8 cellular contexts compared by ENCODE assay signal in the genomic region with DNA sequence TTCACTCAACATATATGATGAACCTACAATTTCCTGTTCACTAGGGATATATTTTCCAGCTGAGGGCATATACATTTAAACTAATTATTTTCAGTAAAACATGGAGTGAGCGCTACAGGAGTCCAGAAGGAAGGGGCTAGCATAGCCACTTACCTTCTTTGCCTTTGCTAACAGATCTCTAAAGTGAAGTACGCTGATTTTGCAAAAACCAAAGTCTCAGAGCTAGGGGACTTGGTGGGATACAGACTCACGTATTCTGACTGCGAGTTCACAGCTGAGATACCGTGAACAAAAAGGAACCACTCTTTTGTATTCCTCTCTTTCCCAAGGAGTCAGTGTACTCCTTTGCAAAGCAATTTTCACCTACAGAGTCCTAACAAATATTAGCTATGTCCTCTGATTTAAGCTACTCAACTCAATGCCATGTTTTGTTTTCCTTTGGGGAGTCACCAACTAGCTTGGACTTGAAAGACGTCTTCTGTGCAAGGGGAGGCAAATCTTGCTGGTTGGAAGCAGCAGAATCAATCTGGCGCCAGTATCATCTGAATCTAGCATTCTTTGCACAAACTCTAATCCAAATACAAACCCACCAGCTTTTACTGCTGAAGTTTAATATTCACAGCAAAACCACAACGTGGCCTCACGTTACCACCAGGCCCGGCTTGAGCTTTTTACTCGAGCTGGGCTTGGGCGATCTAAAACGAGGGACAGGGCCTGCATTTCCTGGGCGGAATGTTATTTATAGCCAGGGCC. TPM values are rescaled to one million over a fixed set of nuclear protein-coding genes. Genes with fewer than 3 reads are reported as not detected.
DNase-seq lines count a peak whose midpoint lies in the region; ATAC-seq lines count a peak whose summit lies in the region.

No MANE protein-coding gene starts in this region.

- no peaks in the 10 kb centered on the region for H3K9me3 Mint-ChIP-seq in T-helper 2 cell treated with Interferon-gamma antibody and Interleukin-4, amounts not matched to agents 5 μg/mL and 100 μg/mL, for 36 hours
- no peaks in the 10 kb centered on the region for H3K9me3 Mint-ChIP-seq in activated CD4-positive, alpha-beta memory T cell treated with anti-CD3 and anti-CD28 coated beads, Interleukin-2, amount 10 ng/mL, durations not matched to agents 7 days and 5 days
- no peaks in the 10 kb centered on the region for H3K9me3 Mint-ChIP-seq in stimulated activated memory B cell treated with anti-CD40 and anti-IgM and Interleukin-4, amounts not matched to agents 10 μg/mL and 1 μg/mL and 100 μg/mL, for 72 hours

- no peak for DNase-seq in T-helper 2 cell treated with Interferon-gamma antibody and Interleukin-4, amounts not matched to agents 5 μg/mL and 100 μg/mL, for 36 hours (ENCODE audit: low spot score)
- no peak for DNase-seq in T-helper 2 cell
- no peak for DNase-seq in activated CD4-positive, alpha-beta memory T cell treated with anti-CD3 and anti-CD28 coated beads, Interleukin-2, amount 10 ng/mL, durations not matched to agents 7 days and 5 days
- no peak for DNase-seq in activated CD4-positive, alpha-beta T cell treated with anti-CD3 and anti-CD28 coated beads, Interleukin-2, amount 50 U/mL, for 1 hour
- DNase-seq in D341Med (ENCODE audit: low spot score): no peak

- POLR2A ChIA-PET in activated CD4-positive, alpha-beta memory T cell treated with anti-CD3 and anti-CD28 coated beads, Interleukin-2, amount 10 ng/mL, durations not matched to agents 7 days and 5 days (lab: Charles Lee): interaction anchor here (0.6 to 3.5 kb wide), 33 partner anchors 10 to 1600 kb away, joined by 3 to 53 read pairs (median 7); a partner anchor contains a TSS

- H3K9me3 ChIP-seq in iPS-18a (ENCODE audit: control insufficient read depth, low read depth, low read length): no peaks in the 10 kb centered on the region

- H3K27ac Mint-ChIP-seq in T-helper 2 cell treated with Interferon-gamma antibody and Interleukin-4, amounts not matched to agents 5 μg/mL and 100 μg/mL, for 36 hours: peak overlapping the region; percentile 95
- peak overlapping the region; percentile 82 for H3K27ac Mint-ChIP-seq in activated CD4-positive, alpha-beta memory T cell treated with anti-CD3 and anti-CD28 coated beads, Interleukin-2, amount 10 ng/mL, durations not matched to agents 7 days and 5 days
- H3K27ac Mint-ChIP-seq in stimulated activated memory B cell treated with anti-CD40 and anti-IgM and Interleukin-4, amounts not matched to agents 10 μg/mL and 1 μg/mL and 100 μg/mL, for 72 hours: peak overlapping the region; percentile 97

- peak overlapping the region; percentile 96 for H3K9ac ChIP-seq in iPS-18a (ENCODE audit: low read length)

- ATAC-seq in stimulated activated memory B cell treated with anti-CD40 and anti-IgM and Interleukin-4, amounts not matched to agents 10 μg/mL and 1 μg/mL and 100 μg/mL, for 72 hours: no peak
- ATAC-seq in GM18870 (IDR thresholded peaks at IDR 0.05; ENCODE audit: unreplicated experiment): no peak

- peaks cover 8% of the 10 kb centered on the region for H3K4me1 ChIP-seq in iPS-18a (ENCODE audit: control insufficient read depth, low read depth, low read length)

- peaks cover 23% of the 10 kb centered on the region for H3K36me3 ChIP-seq in iPS-18a (ENCODE audit: control insufficient read depth, low read depth, low read length)

- H3K27me3 Mint-ChIP-seq in T-helper 2 cell treated with Interferon-gamma antibody and Interleukin-4, amounts not matched to agents 5 μg/mL and 100 μg/mL, for 36 hours (ENCODE audit: low read depth): no peaks in the 10 kb centered on the region
- H3K27me3 Mint-ChIP-seq in activated CD4-positive, alpha-beta memory T cell treated with anti-CD3 and anti-CD28 coated beads, Interleukin-2, amount 10 ng/mL, durations not matched to agents 7 days and 5 days: no peaks in the 10 kb centered on the region
- no peaks in the 10 kb centered on the region for H3K27me3 Mint-ChIP-seq in stimulated activated memory B cell treated with anti-CD40 and anti-IgM and Interleukin-4, amounts not matched to agents 10 μg/mL and 1 μg/mL and 100 μg/mL, for 72 hours

- peaks cover 25% of the 10 kb centered on the region for H3K36me3 Mint-ChIP-seq in T-helper 2 cell treated with Interferon-gamma antibody and Interleukin-4, amounts not matched to agents 5 μg/mL and 100 μg/mL, for 36 hours (ENCODE audit: low read depth)
- peaks cover 23% of the 10 kb centered on the region for H3K36me3 Mint-ChIP-seq in activated CD4-positive, alpha-beta memory T cell treated with anti-CD3 and anti-CD28 coated beads, Interleukin-2, amount 10 ng/mL, durations not matched to agents 7 days and 5 days (ENCODE audit: low read depth)
- H3K36me3 Mint-ChIP-seq in stimulated activated memory B cell treated with anti-CD40 and anti-IgM and Interleukin-4, amounts not matched to agents 10 μg/mL and 1 μg/mL and 100 μg/mL, for 72 hours: peaks cover 10% of the 10 kb centered on the region

- H3K27me3 ChIP-seq in iPS-18a (ENCODE audit: control insufficient read depth, insufficient read depth, low read length): no peaks in the 10 kb centered on the region

- CTCF ChIA-PET in activated CD4-positive, alpha-beta memory T cell treated with anti-CD3 and anti-CD28 coated beads, Interleukin-2, amount 10 ng/mL, durations not matched to agents 7 days and 5 days (lab: Charles Lee): interaction anchor here (0.9 to 3.1 kb wide), 22 partner anchors 10 to 349 kb away, joined by 3 to 24 read pairs (median 4); a partner anchor contains a TSS

- H3K4me1 Mint-ChIP-seq in T-helper 2 cell treated with Interferon-gamma antibody and Interleukin-4, amounts not matched to agents 5 μg/mL and 100 μg/mL, for 36 hours (ENCODE audit: low read depth): peaks cover 23% of the 10 kb centered on the region
- H3K4me1 Mint-ChIP-seq in activated CD4-positive, alpha-beta memory T cell treated with anti-CD3 and anti-CD28 coated beads, Interleukin-2, amount 10 ng/mL, durations not matched to agents 7 days and 5 days: peaks cover 24% of the 10 kb centered on the region
- peaks cover 16% of the 10 kb centered on the region for H3K4me1 Mint-ChIP-seq in stimulated activated memory B cell treated with anti-CD40 and anti-IgM and Interleukin-4, amounts not matched to agents 10 μg/mL and 1 μg/mL and 100 μg/mL, for 72 hours

- peak overlapping the region; percentile 79 for H3K27ac ChIP-seq in iPS-18a (ENCODE audit: low read length)

- H3K4me3 Mint-ChIP-seq in T-helper 2 cell treated with Interferon-gamma antibody and Interleukin-4, amounts not matched to agents 5 μg/mL and 100 μg/mL, for 36 hours: peak overlapping the region; percentile 92
- H3K4me3 Mint-ChIP-seq in activated CD4-positive, alpha-beta memory T cell treated with anti-CD3 and anti-CD28 coated beads, Interleukin-2, amount 10 ng/mL, durations not matched to agents 7 days and 5 days: peak overlapping the region; percentile 88
- H3K4me3 Mint-ChIP-seq in stimulated activated memory B cell treated with anti-CD40 and anti-IgM and Interleukin-4, amounts not matched to agents 10 μg/mL and 1 μg/mL and 100 μg/mL, for 72 hours: peak overlapping the region; percentile 98

- peak overlapping the region; percentile 92 for H3K4me3 ChIP-seq in iPS-18a (ENCODE audit: low read length)

RNA-seq across cellular contexts. Expression of a gene that starts 0.7 kb away (rescaled TPM):
- under 1 TPM; 0.63 to 0.75 TPM for total RNA-seq in activated CD4-positive, alpha-beta memory T cell treated with anti-CD3 and anti-CD28 coated beads, Interleukin-2, amount 10 ng/mL, durations not matched to agents 7 days and 5 days

RNA-seq across cellular contexts. Expression of a gene that starts 0.9 kb away (rescaled TPM):
- 10 to 100 TPM; 21.9 to 23.1 TPM for total RNA-seq in activated CD4-positive, alpha-beta memory T cell treated with anti-CD3 and anti-CD28 coated beads, Interleukin-2, amount 10 ng/mL, durations not matched to agents 7 days and 5 days

RNA-seq across cellular contexts. Expression of a gene that starts 0.9 kb away (rescaled TPM):
- 10 to 100 TPM; 15.5 to 18.7 TPM for total RNA-seq in activated CD4-positive, alpha-beta memory T cell treated with anti-CD3 and anti-CD28 coated beads, Interleukin-2, amount 10 ng/mL, durations not matched to agents 7 days and 5 days

RNA-seq across cellular contexts. Expression of a gene that starts 41.5 kb away (rescaled TPM):
- total RNA-seq in activated CD4-positive, alpha-beta memory T cell treated with anti-CD3 and anti-CD28 coated beads, Interleukin-2, amount 10 ng/mL, durations not matched to agents 7 days and 5 days: 10 to 100 TPM; 24.5 to 25.2 TPM
